ENCODE assay signal across 8 cellular contexts in the genomic region with DNA sequence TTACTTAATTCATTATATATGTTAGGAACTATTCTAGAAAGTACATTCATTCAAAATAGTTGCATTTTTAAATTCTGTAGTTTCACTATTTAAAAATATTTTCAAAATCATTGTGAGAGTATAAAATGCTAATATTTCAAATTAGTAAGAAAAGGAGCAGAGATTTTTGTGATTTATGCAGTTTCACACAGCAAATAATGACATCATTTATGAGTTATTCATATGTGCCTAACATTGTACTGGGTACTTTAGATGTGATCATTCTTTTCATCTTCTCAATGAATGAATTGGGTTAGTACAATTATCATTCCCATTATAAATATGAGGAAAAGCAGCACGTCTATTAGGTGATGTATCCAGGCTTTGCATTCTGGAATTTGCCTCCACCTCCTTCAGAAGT.
"Had no signal": no experiment of that assay in that cellular context is flagged by ENCODE, and none has a peak within 500 bp of the region (broad histone marks: within the 10 kb centered on the region; RNA-seq: fewer than 3 reads in every experiment).

No MANE protein-coding gene starts in this region.

- H3K27me3 Mint-ChIP-seq: IgD-negative memory B cell had no signal

- H3K9ac ChIP-seq: KMS-11 had no signal

- H3K4me2 ChIP-seq: KMS-11 had no signal

- H3K27ac Mint-ChIP-seq: IgD-negative memory B cell had no signal

- H3K4me3 Mint-ChIP-seq: IgD-negative memory B cell had no signal

- H3K36me3 ChIP-seq: HAP-1 had no signal

- H3K4me3 ChIP-seq: HAP-1 had no signal

- DNase-seq: GOT3, H7, KBM-7 had no signal

- H3K27ac ChIP-seq: KMS-11 had no signal

- FAIRE-seq: HTR-8/SVneo had no signal

- H3K4me1 ChIP-seq: HAP-1 had no signal

- ATAC-seq: HCT116 had no signal

- H3K9me3 ChIP-seq: HAP-1 had no signal
